ENCODE assay signal across 24 cellular contexts in genomic region chr10:98258683-98259454, GRCh38. TPM values are rescaled to one million over a fixed set of nuclear protein-coding genes. Genes with fewer than 3 reads are reported as not detected.
A peak's percentile ranks its signal among the peaks of the same experiment; 100 is the strongest.
DNase-seq lines count a peak whose midpoint lies in the region; ATAC-seq, FAIRE-seq and TF ChIP-seq lines count a peak whose summit lies in the region.
"Had no signal": no experiment of that assay in that cellular context is flagged by ENCODE, and none has a peak within 500 bp of the region (broad histone marks: within the 10 kb centered on the region; RNA-seq: fewer than 3 reads in every experiment).

No MANE protein-coding gene starts in this region.

- peak; percentile 57 for DNase-seq in activated effector memory CD4-positive, alpha-beta T cell treated with anti-CD3 and anti-CD28 coated beads, Interleukin-2, amount 50 U/mL, for 16 hours
- DNase-seq in activated effector memory CD4-positive, alpha-beta T cell treated with Interleukin-2 at 50 U/mL for 16 hours, result no peak
- peak; percentile 71 for DNase-seq in LoVo (ENCODE audit: low spot score)
- peak; percentile 76 for DNase-seq in kidney
- no peak for DNase-seq in stimulated activated effector memory CD8-positive, alpha-beta T cell treated with anti-CD3 and anti-CD28 coated beads, Interleukin-12 subunit alpha, Interleukin-12 subunit beta, amount 100 ng/mL, for 72 hours (ENCODE audit: low spot score in 2 of 2)
- no peak for DNase-seq in dermis blood vessel endothelial cell
- DNase-seq in D721Med (ENCODE audit: insufficient read length, low spot score), result no peak
- DNase-seq: activated B cell treated with CpG ODN at 0.5 μM for 24 hours; activated CD8-positive, alpha-beta T cell treated with anti-CD3 and anti-CD28 coated beads for 36 hours; activated naive CD8-positive, alpha-beta T cell treated with anti-CD3 and anti-CD28 coated beads, Interleukin-2, amount 10 ng/mL, durations not matched to agents 7 days and 5 days; activated T-cell treated with anti-CD3 and anti-CD28 coated beads, Interleukin-2, amount 50 U/mL, for 4 hours; body of pancreas; NCI-H1417; NCI-H2171; small intestine; stimulated activated CD4-positive, alpha-beta T cell treated with anti-CD3 and anti-CD28 coated beads, Interleukin-4, amount 100 ng/mL, for 1 hour had no signal

- H3K27ac ChIP-seq in kidney (ENCODE audit: low read depth in 2 of 2, low read length in 2 of 2), result no peak overlapping the region
- H3K27ac ChIP-seq: A549, body of pancreas, SJSA1 had no signal

- no peak for FAIRE-seq in kidney (lab: Jason Lieb, UNC)
- no peak for FAIRE-seq in D721Med (lab: Jason Lieb, UNC)
- FAIRE-seq: A549, endometrium, GM12891, small intestine had no signal

- H3K4me1 Mint-ChIP-seq in stimulated activated effector memory CD8-positive, alpha-beta T cell treated with anti-CD3 and anti-CD28 coated beads, Interleukin-12 subunit alpha, Interleukin-12 subunit beta, amount 100 ng/mL, for 72 hours, result peaks cover under 1% of the 10 kb centered on the region
- H3K4me1 Mint-ChIP-seq: activated B cell treated with CpG ODN at 0.5 μM for 24 hours had no signal

- H3K27ac Mint-ChIP-seq in stimulated activated effector memory CD8-positive, alpha-beta T cell treated with anti-CD3 and anti-CD28 coated beads, Interleukin-12 subunit alpha, Interleukin-12 subunit beta, amount 100 ng/mL, for 72 hours, result peak overlapping the region; percentile 81
- H3K27ac Mint-ChIP-seq: activated B cell treated with CpG ODN at 0.5 μM for 24 hours; activated CD8-positive, alpha-beta T cell treated with anti-CD3 and anti-CD28 coated beads for 36 hours; activated naive CD8-positive, alpha-beta T cell treated with anti-CD3 and anti-CD28 coated beads, Interleukin-2, amount 10 ng/mL, durations not matched to agents 7 days and 5 days; natural killer cell treated with Interleukin-12 subunit alpha and Interleukin-12 subunit beta and Interleukin-15 and Interleukin-18, amount 100 ng/mL, for 72 hours had no signal

- no peak overlapping the region for H3K4me3 Mint-ChIP-seq in stimulated activated effector memory CD8-positive, alpha-beta T cell treated with anti-CD3 and anti-CD28 coated beads, Interleukin-12 subunit alpha, Interleukin-12 subunit beta, amount 100 ng/mL, for 72 hours
- H3K4me3 Mint-ChIP-seq: activated B cell treated with CpG ODN at 0.5 μM for 24 hours; activated CD8-positive, alpha-beta T cell treated with anti-CD3 and anti-CD28 coated beads for 36 hours; activated naive CD8-positive, alpha-beta T cell treated with anti-CD3 and anti-CD28 coated beads, Interleukin-2, amount 10 ng/mL, durations not matched to agents 7 days and 5 days; activated T-cell treated with anti-CD3 and anti-CD28 coated beads, Interleukin-2, amount 50 U/mL, for 4 hours; natural killer cell treated with Interleukin-12 subunit alpha and Interleukin-12 subunit beta and Interleukin-15 and Interleukin-18, amount 100 ng/mL, for 72 hours had no signal

- H3K9ac ChIP-seq in kidney (ENCODE audit: low read length in 2 of 2), result no peak overlapping the region

- intact Hi-C loops in kidney (cut with DNase I), result loop anchor here (10.0 kb wide), 1 partner anchor 46 kb away; no protein-coding TSS in a partner anchor

- no peaks in the 10 kb centered on the region for H3K9me3 Mint-ChIP-seq in stimulated activated effector memory CD8-positive, alpha-beta T cell treated with anti-CD3 and anti-CD28 coated beads, Interleukin-12 subunit alpha, Interleukin-12 subunit beta, amount 100 ng/mL, for 72 hours
- H3K9me3 Mint-ChIP-seq: activated B cell treated with CpG ODN at 0.5 μM for 24 hours; activated CD8-positive, alpha-beta T cell treated with anti-CD3 and anti-CD28 coated beads for 36 hours; activated naive CD8-positive, alpha-beta T cell treated with anti-CD3 and anti-CD28 coated beads, Interleukin-2, amount 10 ng/mL, durations not matched to agents 7 days and 5 days; activated T-cell treated with anti-CD3 and anti-CD28 coated beads, Interleukin-2, amount 50 U/mL, for 4 hours; natural killer cell treated with Interleukin-12 subunit alpha and Interleukin-12 subunit beta and Interleukin-15 and Interleukin-18, amount 100 ng/mL, for 72 hours had no signal

- H3K4me3 ChIP-seq in kidney (ENCODE audit: low read length in 2 of 2), result no peak overlapping the region
- H3K4me3 ChIP-seq: A549, body of pancreas, lung, SJSA1 had no signal

- no peak for TF ChIP-seq CTCF in kidney (IDR thresholded peaks at IDR 0.05; ENCODE audit: borderline replicate concordance, extremely low read depth, insufficient read depth)
- no peak for TF ChIP-seq CTCF in D721Med (IDR thresholded peaks at IDR 0.05; ENCODE audit: insufficient read depth, missing control alignments)

- peaks cover 0 to 3% of the 10 kb centered on the region in 2 donors for H3K36me3 ChIP-seq in kidney (ENCODE audit: control insufficient read depth in 1 of 2, insufficient read depth in 2 of 2, low read length in 2 of 2)
- H3K36me3 ChIP-seq: SJSA1 had no signal

- H3K4me1 ChIP-seq in kidney (ENCODE audit: control insufficient read depth in 1 of 2, insufficient read depth in 1 of 2, low read depth in 1 of 2, low read length in 2 of 2), result peaks cover 3 to 7% of the 10 kb centered on the region in 2 donors

- no peak for ATAC-seq in stimulated activated effector memory CD8-positive, alpha-beta T cell treated with anti-CD3 and anti-CD28 coated beads, Interleukin-12 subunit alpha, Interleukin-12 subunit beta, amount 100 ng/mL, for 72 hours
- ATAC-seq in HG03457 (IDR thresholded peaks at IDR 0.05; ENCODE audit: unreplicated experiment), result no peak
- ATAC-seq: A549; activated CD8-positive, alpha-beta T cell treated with anti-CD3 and anti-CD28 coated beads for 36 hours; activated T-cell treated with anti-CD3 and anti-CD28 coated beads, Interleukin-2, amount 50 U/mL, for 4 hours; body of pancreas; natural killer cell treated with Interleukin-12 subunit alpha and Interleukin-12 subunit beta and Interleukin-15 and Interleukin-18, amount 100 ng/mL, for 72 hours had no signal

- no peaks in the 10 kb centered on the region for H3K36me3 Mint-ChIP-seq in stimulated activated effector memory CD8-positive, alpha-beta T cell treated with anti-CD3 and anti-CD28 coated beads, Interleukin-12 subunit alpha, Interleukin-12 subunit beta, amount 100 ng/mL, for 72 hours
- H3K36me3 Mint-ChIP-seq: activated naive CD8-positive, alpha-beta T cell treated with anti-CD3 and anti-CD28 coated beads, Interleukin-2, amount 10 ng/mL, durations not matched to agents 7 days and 5 days; natural killer cell treated with Interleukin-12 subunit alpha and Interleukin-12 subunit beta and Interleukin-15 and Interleukin-18, amount 100 ng/mL, for 72 hours had no signal

- H3K9me3 ChIP-seq in kidney (ENCODE audit: control insufficient read depth in 1 of 2, low read length in 2 of 2), result no peaks in the 10 kb centered on the region
- H3K9me3 ChIP-seq: A549, body of pancreas, SJSA1 had no signal

RNA-seq across cellular contexts. Expression of gene LOXL4, which starts 9.1 kb away (rescaled TPM):
- total RNA-seq in kidney (15.1 TPM), dermis blood vessel endothelial cell (0.68 and 0.88 TPM in 2 replicates)
- polyA plus RNA-seq in kidney (ENCODE audit: insufficient read depth, low read depth, low replicate concordance), result 3.4 TPM
- total RNA-seq: activated B cell treated with CpG ODN at 0.5 μM for 24 hours; activated CD8-positive, alpha-beta T cell treated with anti-CD3 and anti-CD28 coated beads for 36 hours; activated naive CD8-positive, alpha-beta T cell treated with anti-CD3 and anti-CD28 coated beads, Interleukin-2, amount 10 ng/mL, durations not matched to agents 7 days and 5 days; activated T-cell treated with anti-CD3 and anti-CD28 coated beads, Interleukin-2, amount 50 U/mL, for 4 hours; natural killer cell treated with Interleukin-12 subunit alpha and Interleukin-12 subunit beta and Interleukin-15 and Interleukin-18, amount 100 ng/mL, for 72 hours; T-helper 2 cell treated with Interferon-gamma antibody and Interleukin-4, amounts not matched to agents 100 ng/mL and 5 ng/mL, for 36 hours had no signal

Comparison
In these comparisons a context has a peak if more than half of its experiments do, and no peak if none do; other contexts are left out.
1. DNase-seq: peak in activated effector memory CD4-positive, alpha-beta T cell treated with anti-CD3 and anti-CD28 coated beads, Interleukin-2, amount 50 U/mL, for 16 hours (single experiment), LoVo (single experiment) and kidney (single experiment); none in activated effector memory CD4-positive, alpha-beta T cell treated with Interleukin-2 at 50 U/mL for 16 hours (single experiment), stimulated activated effector memory CD8-positive, alpha-beta T cell treated with anti-CD3 and anti-CD28 coated beads, Interleukin-12 subunit alpha, Interleukin-12 subunit beta, amount 100 ng/mL, for 72 hours (0 of 2), dermis blood vessel endothelial cell (single experiment) and D721Med (single experiment).